Comparison of ENCODE assay signal across 16 cellular contexts in the genomic region with DNA sequence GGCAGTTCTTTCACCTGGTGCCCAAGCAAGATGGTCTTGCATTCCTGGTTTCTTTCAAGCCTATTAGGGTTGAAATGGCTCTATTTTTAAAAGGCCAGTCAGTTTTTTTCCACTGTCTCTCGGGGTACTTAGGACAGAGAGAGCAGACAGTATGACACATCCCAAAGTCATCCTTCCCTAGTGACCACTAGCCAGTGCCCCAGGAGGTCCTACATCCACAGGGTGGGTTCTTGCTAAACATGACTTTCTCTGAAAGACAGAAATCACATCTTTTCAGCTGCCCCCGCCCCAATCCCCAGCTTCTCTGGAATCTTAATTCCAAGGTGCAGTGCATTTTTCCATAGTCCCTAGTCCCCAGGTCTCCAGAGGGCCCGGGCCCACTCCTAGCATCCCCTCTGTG.
DNase-seq lines count a peak whose midpoint lies in the region; ATAC-seq and TF ChIP-seq lines count a peak whose summit lies in the region.
"Had no signal": no experiment of that assay in that cellular context is flagged by ENCODE, and none has a peak within 500 bp of the region (broad histone marks: within the 10 kb centered on the region; RNA-seq: fewer than 3 reads in every experiment).

No MANE protein-coding gene starts in this region.

- H3K4me1 ChIP-seq in mesendoderm (ENCODE audit: control insufficient read depth, low read depth, low read length) (no peaks in the 10 kb centered on the region), heart left ventricle (no peaks in the 10 kb centered on the region)
- H3K4me1 ChIP-seq: BLaER1 had no signal

- no peak for TF ChIP-seq CTCF in heart left ventricle (IDR thresholded peaks at IDR 0.05)

- H3K27me3 Mint-ChIP-seq in activated CD4-positive, alpha-beta T cell treated with anti-CD3 and anti-CD28 coated beads, Interleukin-2, amount 10 ng/mL, durations not matched to agents 24 days and 14 days = no peaks in the 10 kb centered on the region
- no peaks in the 10 kb centered on the region for H3K27me3 Mint-ChIP-seq in activated CD4-positive, alpha-beta T cell treated with anti-CD3 and anti-CD28 coated beads for 36 hours
- H3K27me3 Mint-ChIP-seq: CD4-positive, alpha-beta memory T cell had no signal

- no peak overlapping the region for H3K23ac ChIP-seq in mesendoderm (ENCODE audit: low read length)

- H3K27me3 ChIP-seq in mesendoderm (ENCODE audit: insufficient read depth, low read length, poor library complexity) (no peaks in the 10 kb centered on the region), heart left ventricle (peaks cover 0 to 2% (median 0%) of the 10 kb centered on the region in 9 donors)
- H3K27me3 ChIP-seq: BLaER1 had no signal

- H3K27ac ChIP-seq in mesendoderm (ENCODE audit: low read depth, low read length) = peak overlapping the region; percentile 23
- no peak overlapping the region for H3K27ac ChIP-seq in heart left ventricle
- H3K27ac ChIP-seq: 22Rv1, BLaER1 had no signal

- H2BK5ac ChIP-seq in mesendoderm (ENCODE audit: low read length) = no peak overlapping the region

- no peak overlapping the region for H3K4ac ChIP-seq in mesendoderm (ENCODE audit: low read depth, low read length)

- no peak overlapping the region for H4K5ac ChIP-seq in mesendoderm (ENCODE audit: low read length)

- H3K4me1 Mint-ChIP-seq in activated CD4-positive, alpha-beta T cell treated with anti-CD3 and anti-CD28 coated beads, Interleukin-2, amount 10 ng/mL, durations not matched to agents 24 days and 14 days = no peaks in the 10 kb centered on the region
- H3K4me1 Mint-ChIP-seq in activated CD4-positive, alpha-beta T cell treated with anti-CD3 and anti-CD28 coated beads for 36 hours = no peaks in the 10 kb centered on the region
- H3K4me1 Mint-ChIP-seq: CD4-positive, alpha-beta memory T cell had no signal

- H3K79me1 ChIP-seq in mesendoderm (ENCODE audit: low read length) = no peaks in the 10 kb centered on the region

- peak; percentile 33 for DNase-seq in activated CD4-positive, alpha-beta T cell treated with anti-CD3 and anti-CD28 coated beads, Interleukin-2, amount 10 ng/mL, durations not matched to agents 24 days and 14 days
- DNase-seq in activated CD4-positive, alpha-beta T cell treated with anti-CD3 and anti-CD28 coated beads for 36 hours = no peak
- DNase-seq in RPMI7951 (ENCODE audit: low read depth) (peak; percentile 92), mesendoderm (peak; percentile 48), NCI-H1092 treated with DMSO at 0.1 percent for 48 hours (lab: John Stamatoyannopoulos, UW) (no peak), amygdala (lab: John Stamatoyannopoulos, UW) (no peak), heart left ventricle (no peak)
- DNase-seq: Calu3; CD4-positive, alpha-beta memory T cell; DMS79 treated with DMSO at 0.1 percent for 48 hours; GOT3; H7 had no signal

- H3K18ac ChIP-seq in mesendoderm (ENCODE audit: low read length) = no peak overlapping the region

- CTCF ChIA-PET in activated CD4-positive, alpha-beta T cell treated with anti-CD3 and anti-CD28 coated beads for 36 hours (lab: Charles Lee) = interaction anchor here (0.7 kb wide), 1 partner anchor 27 kb away, joined by 3 read pairs; no protein-coding TSS in a partner anchor

- POLR2A ChIA-PET in activated CD4-positive, alpha-beta T cell treated with anti-CD3 and anti-CD28 coated beads for 36 hours (lab: Charles Lee) = no interaction called here

- H3K27ac Mint-ChIP-seq in activated CD4-positive, alpha-beta T cell treated with anti-CD3 and anti-CD28 coated beads, Interleukin-2, amount 10 ng/mL, durations not matched to agents 24 days and 14 days = no peak overlapping the region
- no peak overlapping the region for H3K27ac Mint-ChIP-seq in activated CD4-positive, alpha-beta T cell treated with anti-CD3 and anti-CD28 coated beads for 36 hours
- H3K27ac Mint-ChIP-seq: CD14-positive monocyte; CD4-positive, alpha-beta memory T cell had no signal

- no peak for ATAC-seq in activated CD4-positive, alpha-beta T cell treated with anti-CD3 and anti-CD28 coated beads for 36 hours
- ATAC-seq in GM18861 (IDR thresholded peaks at IDR 0.05; ENCODE audit: unreplicated experiment) = no peak
- no peak for ATAC-seq in heart left ventricle

- H3K36me3 ChIP-seq in mesendoderm (ENCODE audit: control insufficient read depth, insufficient read depth, low read length) (no peaks in the 10 kb centered on the region), heart left ventricle (no peaks in the 10 kb centered on the region)
- H3K36me3 ChIP-seq: BLaER1 had no signal

- no peak for TF ChIP-seq POLR2A in heart left ventricle (IDR thresholded peaks at IDR 0.05)

- no peak overlapping the region for H3K9ac ChIP-seq in mesendoderm (ENCODE audit: low read length)
- H3K9ac ChIP-seq: BLaER1 had no signal

- no peak overlapping the region for H2AK5ac ChIP-seq in mesendoderm (ENCODE audit: low read length)

- no peak overlapping the region for H2BK15ac ChIP-seq in mesendoderm (replicated peaks; ENCODE audit: low read depth)

- no peaks in the 10 kb centered on the region for H3K36me3 Mint-ChIP-seq in activated CD4-positive, alpha-beta T cell treated with anti-CD3 and anti-CD28 coated beads, Interleukin-2, amount 10 ng/mL, durations not matched to agents 24 days and 14 days (ENCODE audit: low read depth)
- H3K36me3 Mint-ChIP-seq in activated CD4-positive, alpha-beta T cell treated with anti-CD3 and anti-CD28 coated beads for 36 hours (ENCODE audit: low read depth) = no peaks in the 10 kb centered on the region
- H3K36me3 Mint-ChIP-seq: CD14-positive monocyte; CD4-positive, alpha-beta memory T cell had no signal

- H3K56ac ChIP-seq in mesendoderm (ENCODE audit: low read length) = no peak overlapping the region

- intact Hi-C loops in activated CD4-positive, alpha-beta T cell treated with anti-CD3 and anti-CD28 coated beads, Interleukin-2, amount 10 ng/mL, durations not matched to agents 24 days and 14 days (cut with micrococcal nuclease) = no loop called here
- intact Hi-C loops in activated CD4-positive, alpha-beta T cell treated with anti-CD3 and anti-CD28 coated beads for 36 hours (cut with DNase I, micrococcal nuclease) = no loop called here
- intact Hi-C loops in heart left ventricle (cut with DNase I) = no loop called here

- no peaks in the 10 kb centered on the region for H3K79me2 ChIP-seq in mesendoderm (ENCODE audit: control insufficient read depth, insufficient read depth, low read length)

- H3K4me3 ChIP-seq in mesendoderm (ENCODE audit: low read length) (no peak overlapping the region), heart left ventricle (no peak overlapping the region)
- H3K4me3 ChIP-seq: BLaER1 had no signal

- H4K8ac ChIP-seq in mesendoderm (ENCODE audit: low read depth, low read length) = no peak overlapping the region

- no peak overlapping the region for H2BK120ac ChIP-seq in mesendoderm (ENCODE audit: low read depth, low read length)

- no peak overlapping the region for H3K4me2 ChIP-seq in mesendoderm (ENCODE audit: low read length)
- H3K4me2 ChIP-seq: BLaER1 had no signal

- peaks cover 0 to 2% (median 0%) of the 10 kb centered on the region in 12 donors for H3K9me3 ChIP-seq in heart left ventricle

- H3K9me3 Mint-ChIP-seq in activated CD4-positive, alpha-beta T cell treated with anti-CD3 and anti-CD28 coated beads, Interleukin-2, amount 10 ng/mL, durations not matched to agents 24 days and 14 days = no peaks in the 10 kb centered on the region
- peaks cover 4% of the 10 kb centered on the region for H3K9me3 Mint-ChIP-seq in activated CD4-positive, alpha-beta T cell treated with anti-CD3 and anti-CD28 coated beads for 36 hours (ENCODE audit: low read depth)

- H3K4me3 Mint-ChIP-seq in activated CD4-positive, alpha-beta T cell treated with anti-CD3 and anti-CD28 coated beads, Interleukin-2, amount 10 ng/mL, durations not matched to agents 24 days and 14 days = no peak overlapping the region
- H3K4me3 Mint-ChIP-seq in activated CD4-positive, alpha-beta T cell treated with anti-CD3 and anti-CD28 coated beads for 36 hours = no peak overlapping the region
- H3K4me3 Mint-ChIP-seq: CD14-positive monocyte; CD4-positive, alpha-beta memory T cell had no signal

- no CpG with 5 or more reads among the region's 3 CpGs for WGBS in mesendoderm (ENCODE audit: extremely low coverage, insufficient coverage, low lambda C conversion rate)
- 66 to 84% (median 79%) methylated on average over 3 of the region's 3 CpGs for WGBS in heart left ventricle, 4 donors

Comparison
In these comparisons a context has a peak if more than half of its experiments do, and no peak if none do; other contexts are left out.
1. DNase-seq: peak in activated CD4-positive, alpha-beta T cell treated with anti-CD3 and anti-CD28 coated beads, Interleukin-2, amount 10 ng/mL, durations not matched to agents 24 days and 14 days (single experiment), RPMI7951 (single experiment) and mesendoderm (single experiment); none in activated CD4-positive, alpha-beta T cell treated with anti-CD3 and anti-CD28 coated beads for 36 hours (single experiment), NCI-H1092 treated with DMSO at 0.1 percent for 48 hours (single experiment), amygdala (0 of 56) and heart left ventricle (0 of 5).